In genomic region chr2:11422901-11423435, GRCh38 we compare ENCODE assay signal across 1 cellular context.
A peak's percentile ranks its signal among the peaks of the same experiment; 100 is the strongest.
TF ChIP-seq lines count a peak whose summit lies in the region.

No MANE protein-coding gene starts in this region.

TF ChIP-seq in HepG2, 621 proteins besides CTCF, POLR2A, EP300 and RAD21 (continued from another document and continues in another):
- TF ChIP-seq, protein P1, sequence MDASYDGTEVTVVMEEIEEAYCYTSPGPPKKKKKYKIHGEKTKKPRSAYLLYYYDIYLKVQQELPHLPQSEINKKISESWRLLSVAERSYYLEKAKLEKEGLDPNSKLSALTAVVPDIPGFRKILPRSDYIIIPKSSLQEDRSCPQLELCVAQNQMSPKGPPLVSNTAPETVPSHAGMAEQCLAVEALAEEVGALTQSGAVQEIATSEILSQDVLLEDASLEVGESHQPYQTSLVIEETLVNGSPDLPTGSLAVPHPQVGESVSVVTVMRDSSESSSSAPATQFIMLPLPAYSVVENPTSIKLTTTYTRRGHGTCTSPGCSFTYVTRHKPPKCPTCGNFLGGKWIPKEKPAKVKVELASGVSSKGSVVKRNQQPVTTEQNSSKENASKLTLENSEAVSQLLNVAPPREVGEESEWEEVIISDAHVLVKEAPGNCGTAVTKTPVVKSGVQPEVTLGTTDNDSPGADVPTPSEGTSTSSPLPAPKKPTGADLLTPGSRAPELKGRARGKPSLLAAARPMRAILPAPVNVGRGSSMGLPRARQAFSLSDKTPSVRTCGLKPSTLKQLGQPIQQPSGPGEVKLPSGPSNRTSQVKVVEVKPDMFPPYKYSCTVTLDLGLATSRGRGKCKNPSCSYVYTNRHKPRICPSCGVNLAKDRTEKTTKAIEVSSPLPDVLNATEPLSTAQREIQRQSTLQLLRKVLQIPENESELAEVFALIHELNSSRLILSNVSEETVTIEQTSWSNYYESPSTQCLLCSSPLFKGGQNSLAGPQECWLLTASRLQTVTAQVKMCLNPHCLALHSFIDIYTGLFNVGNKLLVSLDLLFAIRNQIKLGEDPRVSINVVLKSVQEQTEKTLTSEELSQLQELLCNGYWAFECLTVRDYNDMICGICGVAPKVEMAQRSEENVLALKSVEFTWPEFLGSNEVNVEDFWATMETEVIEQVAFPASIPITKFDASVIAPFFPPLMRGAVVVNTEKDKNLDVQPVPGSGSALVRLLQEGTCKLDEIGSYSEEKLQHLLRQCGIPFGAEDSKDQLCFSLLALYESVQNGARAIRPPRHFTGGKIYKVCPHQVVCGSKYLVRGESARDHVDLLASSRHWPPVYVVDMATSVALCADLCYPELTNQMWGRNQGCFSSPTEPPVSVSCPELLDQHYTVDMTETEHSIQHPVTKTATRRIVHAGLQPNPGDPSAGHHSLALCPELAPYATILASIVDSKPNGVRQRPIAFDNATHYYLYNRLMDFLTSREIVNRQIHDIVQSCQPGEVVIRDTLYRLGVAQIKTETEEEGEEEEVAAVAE (CRISPR knock-in tag; IDR thresholded peaks at IDR 0.05; ENCODE audit: borderline replicate concordance) = no peak
- no peak for TF ChIP-seq ZNF841 (CRISPR knock-in tag; IDR thresholded peaks at IDR 0.05; ENCODE audit: borderline replicate concordance)
- 0 out of 2 replicates have a peak, but pooled peaks have one; percentile 38 for TF ChIP-seq ZSCAN5A (CRISPR knock-in tag; IDR thresholded peaks at IDR 0.05; ENCODE audit: borderline replicate concordance)
- TF ChIP-seq SMARCE1 (IDR thresholded peaks at IDR 0.05; ENCODE audit: borderline replicate concordance) = no peak
- TF ChIP-seq HOXA3 (CRISPR knock-in tag; IDR thresholded peaks at IDR 0.05) = peak; percentile 79
- TF ChIP-seq ZNF749 (CRISPR knock-in tag; IDR thresholded peaks at IDR 0.05; ENCODE audit: borderline replicate concordance) = no peak
- TF ChIP-seq, protein P2, sequence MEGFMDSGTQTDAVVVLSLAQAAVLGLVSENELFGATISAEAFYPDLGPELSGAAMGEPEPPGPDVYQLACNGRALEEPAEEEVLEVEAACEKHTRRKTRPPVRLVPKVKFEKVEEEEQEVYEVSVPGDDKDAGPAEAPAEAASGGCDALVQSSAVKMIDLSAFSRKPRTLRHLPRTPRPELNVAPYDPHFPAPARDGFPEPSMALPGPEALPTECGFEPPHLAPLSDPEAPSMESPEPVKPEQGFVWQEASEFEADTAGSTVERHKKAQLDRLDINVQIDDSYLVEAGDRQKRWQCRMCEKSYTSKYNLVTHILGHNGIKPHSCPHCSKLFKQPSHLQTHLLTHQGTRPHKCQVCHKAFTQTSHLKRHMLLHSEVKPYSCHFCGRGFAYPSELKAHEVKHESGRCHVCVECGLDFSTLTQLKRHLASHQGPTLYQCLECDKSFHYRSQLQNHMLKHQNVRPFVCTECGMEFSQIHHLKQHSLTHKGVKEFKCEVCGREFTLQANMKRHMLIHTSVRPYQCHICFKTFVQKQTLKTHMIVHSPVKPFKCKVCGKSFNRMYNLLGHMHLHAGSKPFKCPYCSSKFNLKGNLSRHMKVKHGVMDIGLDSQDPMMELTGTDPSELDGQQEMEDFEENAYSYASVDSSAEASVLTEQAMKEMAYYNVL (CRISPR knock-in tag; IDR thresholded peaks at IDR 0.05; ENCODE audit: borderline replicate concordance) = no peak
- TF ChIP-seq MATR3 (CRISPR knock-in tag; IDR thresholded peaks at IDR 0.05) = no peak
- peak; percentile 82 for TF ChIP-seq TEAD3 (CRISPR knock-in tag; optimal IDR thresholded peaks at IDR 0.05; ENCODE audit: borderline replicate concordance)
- TF ChIP-seq GTF3A (CRISPR knock-in tag; conservative IDR thresholded peaks at IDR 0.05) = no peak
- TF ChIP-seq PHF21A (CRISPR knock-in tag; IDR thresholded peaks at IDR 0.05) = peak; percentile 59; the same call in 1 of the 2 replicates
- no peak for TF ChIP-seq ZNF773 (CRISPR knock-in tag; IDR thresholded peaks at IDR 0.05; ENCODE audit: borderline replicate concordance)
- TF ChIP-seq ETV6 (CRISPR knock-in tag; conservative IDR thresholded peaks at IDR 0.05) = no peak
- TF ChIP-seq, protein P3, sequence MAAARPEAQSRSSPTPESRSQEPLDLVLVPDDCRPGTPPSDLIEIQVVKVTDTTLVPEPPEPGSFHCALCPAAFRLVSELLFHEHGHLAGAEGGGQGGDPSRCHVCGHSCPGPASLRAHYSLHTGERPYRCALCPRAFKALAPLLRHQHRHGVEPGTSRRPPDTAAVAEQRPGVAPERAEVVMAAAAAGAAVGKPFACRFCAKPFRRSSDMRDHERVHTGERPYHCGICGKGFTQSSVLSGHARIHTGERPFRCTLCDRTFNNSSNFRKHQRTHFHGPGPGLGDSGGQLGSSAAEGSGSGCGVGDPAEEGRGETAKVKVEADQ (CRISPR knock-in tag; IDR thresholded peaks at IDR 0.05; ENCODE audit: borderline replicate concordance) = no peak
- no peak for TF ChIP-seq U2AF1 (optimal IDR thresholded peaks at IDR 0.05; ENCODE audit: low read depth, low read length)
- TF ChIP-seq ZSCAN12 (CRISPR knock-in tag; IDR thresholded peaks at IDR 0.05) = no peak
- TF ChIP-seq ZNF343 (CRISPR knock-in tag; IDR thresholded peaks at IDR 0.05) = no peak
- no peak for TF ChIP-seq DMTF1 (CRISPR knock-in tag; IDR thresholded peaks at IDR 0.05)
- TF ChIP-seq ZBTB44 (CRISPR knock-in tag; IDR thresholded peaks at IDR 0.05) = no peak
- TF ChIP-seq ISL2 (CRISPR knock-in tag; IDR thresholded peaks at IDR 0.05) = peak; percentile 74; the same call in 1 of the 2 replicates
- TF ChIP-seq BCLAF1 (IDR thresholded peaks at IDR 0.05) = no peak
- 0 out of 2 replicates have a peak, but pooled peaks have one; percentile 49 for TF ChIP-seq FOXK1 (CRISPR knock-in tag; IDR thresholded peaks at IDR 0.05; ENCODE audit: borderline replicate concordance, low read depth)
- no peak for TF ChIP-seq NCOA1 (CRISPR knock-in tag; IDR thresholded peaks at IDR 0.05)
- TF ChIP-seq TARDBP (CRISPR knock-in tag; IDR thresholded peaks at IDR 0.05) = peak; percentile 51; the same call in 1 of the 2 replicates
- TF ChIP-seq ZNF33A (CRISPR knock-in tag; IDR thresholded peaks at IDR 0.05; ENCODE audit: borderline replicate concordance) = no peak
- TF ChIP-seq SNRNP70 (IDR thresholded peaks at IDR 0.05; ENCODE audit: low read depth, low read length) = no peak
- no peak; the same call in 1 of the 2 replicates for TF ChIP-seq ESRRA (CRISPR knock-in tag; IDR thresholded peaks at IDR 0.05; ENCODE audit: low read depth)
- no peak for TF ChIP-seq GTF2F1 (IDR thresholded peaks at IDR 0.05; ENCODE audit: low read length)
- TF ChIP-seq RFXAP (CRISPR knock-in tag; IDR thresholded peaks at IDR 0.05; ENCODE audit: borderline replicate concordance) = no peak
- no peak for TF ChIP-seq CAMTA2 (CRISPR knock-in tag; IDR thresholded peaks at IDR 0.05; ENCODE audit: borderline replicate concordance)
- TF ChIP-seq CHD2 (IDR thresholded peaks at IDR 0.05; ENCODE audit: low read depth, low read length) = no peak
- TF ChIP-seq CCAR2 (optimal IDR thresholded peaks at IDR 0.05; ENCODE audit: low read depth, low read length) = no peak
- TF ChIP-seq, protein P4, sequence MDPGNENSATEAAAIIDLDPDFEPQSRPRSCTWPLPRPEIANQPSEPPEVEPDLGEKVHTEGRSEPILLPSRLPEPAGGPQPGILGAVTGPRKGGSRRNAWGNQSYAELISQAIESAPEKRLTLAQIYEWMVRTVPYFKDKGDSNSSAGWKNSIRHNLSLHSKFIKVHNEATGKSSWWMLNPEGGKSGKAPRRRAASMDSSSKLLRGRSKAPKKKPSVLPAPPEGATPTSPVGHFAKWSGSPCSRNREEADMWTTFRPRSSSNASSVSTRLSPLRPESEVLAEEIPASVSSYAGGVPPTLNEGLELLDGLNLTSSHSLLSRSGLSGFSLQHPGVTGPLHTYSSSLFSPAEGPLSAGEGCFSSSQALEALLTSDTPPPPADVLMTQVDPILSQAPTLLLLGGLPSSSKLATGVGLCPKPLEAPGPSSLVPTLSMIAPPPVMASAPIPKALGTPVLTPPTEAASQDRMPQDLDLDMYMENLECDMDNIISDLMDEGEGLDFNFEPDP (CRISPR knock-in tag; conservative IDR thresholded peaks at IDR 0.05) = no peak
- no peak for TF ChIP-seq EEA1 (CRISPR knock-in tag; IDR thresholded peaks at IDR 0.05; ENCODE audit: borderline replicate concordance)
- no peak for TF ChIP-seq E2F5 (CRISPR knock-in tag; conservative IDR thresholded peaks at IDR 0.05)
- no peak for TF ChIP-seq BATF2 (CRISPR knock-in tag; IDR thresholded peaks at IDR 0.05)
- TF ChIP-seq KDM3A (CRISPR knock-in tag; IDR thresholded peaks at IDR 0.05; ENCODE audit: low read depth) = 0 out of 2 replicates have a peak, but pooled peaks have one; percentile 15
- no peak for TF ChIP-seq SNAI1 (CRISPR knock-in tag; IDR thresholded peaks at IDR 0.05; ENCODE audit: borderline replicate concordance)
- TF ChIP-seq, protein P5, sequence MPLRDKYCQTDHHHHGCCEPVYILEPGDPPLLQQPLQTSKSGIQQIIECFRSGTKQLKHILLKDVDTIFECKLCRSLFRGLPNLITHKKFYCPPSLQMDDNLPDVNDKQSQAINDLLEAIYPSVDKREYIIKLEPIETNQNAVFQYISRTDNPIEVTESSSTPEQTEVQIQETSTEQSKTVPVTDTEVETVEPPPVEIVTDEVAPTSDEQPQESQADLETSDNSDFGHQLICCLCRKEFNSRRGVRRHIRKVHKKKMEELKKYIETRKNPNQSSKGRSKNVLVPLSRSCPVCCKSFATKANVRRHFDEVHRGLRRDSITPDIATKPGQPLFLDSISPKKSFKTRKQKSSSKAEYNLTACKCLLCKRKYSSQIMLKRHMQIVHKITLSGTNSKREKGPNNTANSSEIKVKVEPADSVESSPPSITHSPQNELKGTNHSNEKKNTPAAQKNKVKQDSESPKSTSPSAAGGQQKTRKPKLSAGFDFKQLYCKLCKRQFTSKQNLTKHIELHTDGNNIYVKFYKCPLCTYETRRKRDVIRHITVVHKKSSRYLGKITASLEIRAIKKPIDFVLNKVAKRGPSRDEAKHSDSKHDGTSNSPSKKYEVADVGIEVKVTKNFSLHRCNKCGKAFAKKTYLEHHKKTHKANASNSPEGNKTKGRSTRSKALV (CRISPR knock-in tag; IDR thresholded peaks at IDR 0.05) = no peak
- no peak for TF ChIP-seq BRD4 (CRISPR knock-in tag; IDR thresholded peaks at IDR 0.05)
- TF ChIP-seq ISX (CRISPR knock-in tag; conservative IDR thresholded peaks at IDR 0.05) = no peak
